10 cellular contexts compared by ENCODE assay signal in genomic region chr22:35630387-35630793, GRCh38. TPM values are rescaled to one million over a fixed set of nuclear protein-coding genes. Genes with fewer than 3 reads are reported as not detected.
A peak's percentile ranks its signal among the peaks of the same experiment; 100 is the strongest.
DNase-seq lines count a peak whose midpoint lies in the region; ATAC-seq and TF ChIP-seq lines count a peak whose summit lies in the region.
"Had no signal": no experiment of that assay in that cellular context is flagged by ENCODE, and none has a peak within 500 bp of the region (broad histone marks: within the 10 kb centered on the region; RNA-seq: fewer than 3 reads in every experiment).

No MANE protein-coding gene starts in this region.

- no peaks in the 10 kb centered on the region for H3K36me3 Mint-ChIP-seq in chondrocyte (ENCODE audit: low read depth)

- H3K27me3 Mint-ChIP-seq in chondrocyte (ENCODE audit: low read depth), result no peaks in the 10 kb centered on the region

- intact Hi-C loops in OCI-LY7 (cut with micrococcal nuclease; ENCODE audit: unreplicated experiment), result loop anchor here (2.0 kb wide), 1 partner anchor 98 kb away; no protein-coding TSS in a partner anchor

- H4K20me1 ChIP-seq in OCI-LY7 (ENCODE audit: insufficient read depth, low read length), result no peaks in the 10 kb centered on the region
- H4K20me1 ChIP-seq in osteoblast (ENCODE audit: insufficient read depth, low read length), result no peaks in the 10 kb centered on the region

- CTCF ChIA-PET in OCI-LY7 (lab: Charles Lee; ENCODE audit: unreplicated experiment), result no interaction called here

- no peaks in the 10 kb centered on the region for H3K9me3 Mint-ChIP-seq in chondrocyte (ENCODE audit: low read depth)

- peak overlapping the region; percentile 80 for H3K27ac Mint-ChIP-seq in chondrocyte (ENCODE audit: unreplicated experiment)

- POLR2A ChIA-PET in OCI-LY7 (lab: Charles Lee), result interaction anchor here (1.1 to 1.5 kb wide), 2 partner anchors 13 to 294 kb away, joined by 3 to 4 read pairs; no protein-coding TSS in a partner anchor

- H3K4me2 ChIP-seq in OCI-LY7 (ENCODE audit: low read length) (no peak overlapping the region), osteoblast (ENCODE audit: insufficient read depth, low read length) (no peak overlapping the region)

- H3K36me3 ChIP-seq in OCI-LY7 (ENCODE audit: insufficient read depth, low read length) (no peaks in the 10 kb centered on the region; the same call in 1 of the 2 replicates), osteoblast (ENCODE audit: insufficient read depth, low read length) (no peaks in the 10 kb centered on the region)

- H3K9me3 ChIP-seq in OCI-LY7 (ENCODE audit: low read length), result no peaks in the 10 kb centered on the region
- H3K9me3 ChIP-seq in osteoblast (ENCODE audit: low read depth, low read length), result no peaks in the 10 kb centered on the region

- H3K79me2 ChIP-seq in OCI-LY7 (ENCODE audit: insufficient read depth, low read depth, low read length) (no peaks in the 10 kb centered on the region), osteoblast (ENCODE audit: insufficient read depth, low read length) (no peaks in the 10 kb centered on the region)

- BruUV-seq in OCI-LY7 (replicated peaks; lab: Mats Ljungman, UMichigan), result no TSS peak

- ATAC-seq in HG03439 (IDR thresholded peaks at IDR 0.05; ENCODE audit: unreplicated experiment) (no peak), HG03025 (IDR thresholded peaks at IDR 0.05; ENCODE audit: low FRiP score, unreplicated experiment) (no peak)

- TF ChIP-seq CTCF in OCI-LY7 (conservative IDR thresholded peaks at IDR 0.05; ENCODE audit: low read length) (no peak), chondrocyte (IDR thresholded peaks at IDR 0.05) (no peak), osteoblast (IDR thresholded peaks at IDR 0.05; ENCODE audit: extremely low read depth, low read depth, low read length) (no peak)

- DNase-seq in EL (peak; percentile 83), OCI-LY7 (ENCODE audit: low spot score) (peak; percentile 23), chondrocyte (ENCODE audit: low spot score) (peak; percentile 40), osteoblast (ENCODE audit: insufficient read length, low spot score, missing footprints) (no peak), NCI-H1694 treated with DMSO at 0.1 percent for 48 hours (lab: John Stamatoyannopoulos, UW) (no peak)
- DNase-seq in stimulated activated CD4-positive, alpha-beta T cell treated with anti-CD3 and anti-CD28 coated beads, Interleukin-4, amount 100 ng/mL, for 1 hour, result no peak
- DNase-seq: nephron progenitor cell had no signal

- no peaks in the 10 kb centered on the region for H3K9me2 ChIP-seq in OCI-LY7 (ENCODE audit: insufficient read depth, low read length)

- H3K4me3 ChIP-seq in OCI-LY7 (ENCODE audit: low read depth, low read length, poor library complexity, severe bottlenecking), result no peak overlapping the region
- no peak overlapping the region for H3K4me3 ChIP-seq in osteoblast (ENCODE audit: insufficient read depth, low read length)
- H3K4me3 ChIP-seq: SK-N-MC had no signal

- H3K4me1 ChIP-seq in OCI-LY7 (ENCODE audit: insufficient read depth, low read length, poor library complexity, severe bottlenecking) (peaks cover 43% of the 10 kb centered on the region), osteoblast (ENCODE audit: insufficient read depth, low read length) (peaks cover 19% of the 10 kb centered on the region)

- no peak overlapping the region for H3K4me3 Mint-ChIP-seq in chondrocyte (ENCODE audit: unreplicated experiment)

- H3K27me3 ChIP-seq in osteoblast (ENCODE audit: insufficient read depth, low read length), result no peaks in the 10 kb centered on the region

- H2AFZ ChIP-seq in OCI-LY7 (ENCODE audit: low read length), result no peak overlapping the region
- H2AFZ ChIP-seq in osteoblast (ENCODE audit: low read length), result peak overlapping the region; percentile 0

- H3K27ac ChIP-seq in OCI-LY7 (ENCODE audit: low read depth, low read length, poor library complexity, severe bottlenecking) (no peak overlapping the region), osteoblast (ENCODE audit: low read depth, low read length) (no peak overlapping the region)
- H3K27ac ChIP-seq: SK-N-MC had no signal

- peaks cover 36% of the 10 kb centered on the region for H3K4me1 Mint-ChIP-seq in chondrocyte (ENCODE audit: low read depth)

RNA-seq across cellular contexts. Expression of gene MB, which starts 13.3 kb away (rescaled TPM):
- not detected in 2 replicates for total RNA-seq in OCI-LY7 (2014; rRNA removed; shearing (Covaris generic))
- total RNA-seq in OCI-LY7 (2022) (not detected in 2 replicates), chondrocyte (not detected in 3 replicates), osteoblast (0.36 TPM in 1 of 2 replicates, not detected in the other)

RNA-seq across cellular contexts. Expression of gene APOL6, which starts 17.9 kb away (rescaled TPM):
- total RNA-seq in OCI-LY7 (2014; rRNA removed; shearing (Covaris generic)), result 27.8 and 28.8 TPM in 2 replicates
- 22.0 and 22.1 TPM in 2 replicates for total RNA-seq in OCI-LY7 (2022)
- 2.1 to 4.6 TPM (median 4.6 TPM) in 3 replicates for total RNA-seq in chondrocyte
- 40.7 and 51.8 TPM in 2 replicates for total RNA-seq in osteoblast

Comparison
In these comparisons a context has a peak if more than half of its experiments do, and no peak if none do; other contexts are left out.
1. DNase-seq: peak in EL (single experiment), OCI-LY7 (single experiment) and chondrocyte (single experiment); none in osteoblast (single experiment), NCI-H1694 treated with DMSO at 0.1 percent for 48 hours (single experiment) and stimulated activated CD4-positive, alpha-beta T cell treated with anti-CD3 and anti-CD28 coated beads, Interleukin-4, amount 100 ng/mL, for 1 hour (single experiment).